19 cellular contexts compared by ENCODE assay signal in genomic region chr2:26904839-26905238, GRCh38. TPM values are rescaled to one million over a fixed set of nuclear protein-coding genes. Genes with fewer than 3 reads are reported as not detected.
A peak's percentile ranks its signal among the peaks of the same experiment; 100 is the strongest.
DNase-seq lines count a peak whose midpoint lies in the region; ATAC-seq and TF ChIP-seq lines count a peak whose summit lies in the region.
"Had no signal": no experiment of that assay in that cellular context is flagged by ENCODE, and none has a peak within 500 bp of the region (broad histone marks: within the 10 kb centered on the region; RNA-seq: fewer than 3 reads in every experiment).

No MANE protein-coding gene starts in this region.

- H3K27ac ChIP-seq in angular gyrus (ENCODE audit: low read depth, low read length) (peak overlapping the region; percentile 53), tibial nerve (no peak overlapping the region)
- H3K27ac ChIP-seq: breast epithelium, psoas muscle, thoracic aorta had no signal

- WGBS in tibial nerve, 2 donors = 52 to 66% methylated on average over 2 of the region's 2 CpGs

- peak; percentile 68 for DNase-seq in GM12865 (ENCODE audit: low read depth)
- DNase-seq in globus pallidus (ENCODE audit: low spot score) = no peak
- no peak for DNase-seq in tibial nerve (ENCODE audit: low spot score in 2 of 2)
- no peak for DNase-seq in OCI-M2 (lab: John Stamatoyannopoulos, UW; ENCODE audit: unreplicated experiment)
- DNase-seq: 8988T; activated CD8-positive, alpha-beta memory T cell treated with anti-CD3 and anti-CD28 coated beads, Interleukin-2, amount 10 ng/mL, durations not matched to agents 7 days and 5 days; foreskin melanocyte; left cardiac atrium; NCI-H1417 treated with DMSO at 0.1 percent for 48 hours; NCI-H2171; psoas muscle had no signal

- no peak for TF ChIP-seq EP300 in tibial nerve (IDR thresholded peaks at IDR 0.05)

- peaks cover 0 to 16% (median 0%) of the 10 kb centered on the region in 4 donors for H3K4me1 ChIP-seq in tibial nerve
- H3K4me1 ChIP-seq: psoas muscle had no signal

- no peaks in the 10 kb centered on the region for H3K27me3 ChIP-seq in tibial nerve
- H3K27me3 ChIP-seq: breast epithelium had no signal

- H3K9me3 ChIP-seq in tibial nerve = no peaks in the 10 kb centered on the region
- H3K9me3 ChIP-seq: breast epithelium, psoas muscle, thoracic aorta had no signal

- TF ChIP-seq POLR2A in tibial nerve (IDR thresholded peaks at IDR 0.05) = no peak

- ATAC-seq in GM19395 (IDR thresholded peaks at IDR 0.05; ENCODE audit: unreplicated experiment) (peak; percentile 61), HG02981 (IDR thresholded peaks at IDR 0.05; ENCODE audit: unreplicated experiment) (peak; percentile 53), HG02852 (IDR thresholded peaks at IDR 0.05; ENCODE audit: unreplicated experiment) (no peak)
- ATAC-seq: activated CD8-positive, alpha-beta memory T cell treated with anti-CD3 and anti-CD28 coated beads, Interleukin-2, amount 10 ng/mL, durations not matched to agents 7 days and 5 days; activated T-helper 17 cell treated with anti-CD3 and anti-CD28 coated beads, Interleukin-2, amount 50 U/mL, for 72 hours; GM23338; left cardiac atrium; psoas muscle had no signal

- no peaks in the 10 kb centered on the region for H3K36me3 ChIP-seq in tibial nerve
- H3K36me3 ChIP-seq: breast epithelium, thoracic aorta had no signal

- H3K4me3 ChIP-seq in GM12865 (ENCODE audit: low read depth, low read length) (no peak overlapping the region), tibial nerve (no peak overlapping the region)
- H3K4me3 ChIP-seq: breast epithelium, GM23338, psoas muscle, thoracic aorta had no signal

- TF ChIP-seq CTCF in GM12865 (IDR thresholded peaks at IDR 0.05; ENCODE audit: insufficient read depth, low read depth, low read length, missing control alignments) = no peak
- no peak for TF ChIP-seq CTCF in tibial nerve (IDR thresholded peaks at IDR 0.05)

RNA-seq across cellular contexts. Expression of gene DPYSL5, which starts 56.9 kb away (rescaled TPM):
- total RNA-seq in tibial nerve = not detected
- total RNA-seq: activated CD8-positive, alpha-beta memory T cell treated with anti-CD3 and anti-CD28 coated beads, Interleukin-2, amount 10 ng/mL, durations not matched to agents 7 days and 5 days; activated T-helper 17 cell treated with anti-CD3 and anti-CD28 coated beads, Interleukin-2, amount 50 U/mL, for 72 hours; breast epithelium; left cardiac atrium; thoracic aorta had no signal
